20 cellular contexts compared by ENCODE assay signal in genomic region chr9:99509900-99510299, GRCh38.
DNase-seq lines count a peak whose midpoint lies in the region; ATAC-seq and TF ChIP-seq lines count a peak whose summit lies in the region.
"Had no signal": no experiment of that assay in that cellular context is flagged by ENCODE, and none has a peak within 500 bp of the region (broad histone marks: within the 10 kb centered on the region; RNA-seq: fewer than 3 reads in every experiment).

No MANE protein-coding gene starts in this region.

- H3K9me2 ChIP-seq in DOHH2 (replicated peaks; ENCODE audit: control insufficient read depth, low read length), result no peaks in the 10 kb centered on the region
- no peaks in the 10 kb centered on the region for H3K9me2 ChIP-seq in SK-N-SH

- H3K27me3 ChIP-seq in DOHH2 (ENCODE audit: control insufficient read depth, low read length) (peaks cover 3% of the 10 kb centered on the region; the same call in 1 of the 2 replicates), SK-N-SH (ENCODE audit: insufficient read depth) (no peaks in the 10 kb centered on the region)
- no peaks in the 10 kb centered on the region for H3K27me3 ChIP-seq in CD8-positive, alpha-beta memory T cell (ENCODE audit: insufficient read depth, low read length, poor library complexity, severe bottlenecking)

- peak; percentile 17; the same call in 1 of the 2 replicates for TF ChIP-seq RAD21 in SK-N-SH (IDR thresholded peaks at IDR 0.05; ENCODE audit: low read length)

- no peaks in the 10 kb centered on the region for H3K36me3 ChIP-seq in DOHH2 (ENCODE audit: control insufficient read depth, low read length)
- H3K36me3 ChIP-seq in SK-N-SH (replicated peaks in 1 of 2; ENCODE audit: control insufficient read depth in 1 of 2, insufficient read depth in 2 of 2, low read length in 1 of 2), result no peaks in the 10 kb centered on the region
- no peaks in the 10 kb centered on the region for H3K36me3 ChIP-seq in CD8-positive, alpha-beta memory T cell (ENCODE audit: insufficient read depth, low read length)

- H3K9me3 ChIP-seq in DOHH2 (ENCODE audit: control insufficient read depth, insufficient read depth, low read length) (no peaks in the 10 kb centered on the region), SK-N-SH (no peaks in the 10 kb centered on the region)
- H3K9me3 ChIP-seq in CD8-positive, alpha-beta memory T cell (ENCODE audit: low read length), result no peaks in the 10 kb centered on the region
- H3K9me3 ChIP-seq: A549 had no signal

- H3K27ac ChIP-seq in DOHH2 (ENCODE audit: low read depth, low read length) (no peak overlapping the region), SK-N-SH (ENCODE audit: low read depth in 2 of 2, low read length in 1 of 2) (peak overlapping the region in 1 of 2 experiments; percentile 94; a peak in 2 of 4 replicates)
- no peak overlapping the region for H3K27ac ChIP-seq in CD8-positive, alpha-beta memory T cell (ENCODE audit: low read depth, low read length)
- H3K27ac ChIP-seq: A549, SK-N-MC had no signal

- CTCF ChIA-PET in SK-N-SH (lab: Yijun Ruan, JAX), result interaction anchor here (1.1 to 1.5 kb wide), 3 partner anchors 31 to 91 kb away, joined by 3 to 5 read pairs (median 4); no protein-coding TSS in a partner anchor
- CTCF ChIA-PET in CD8-positive, alpha-beta memory T cell (lab: Charles Lee), result no interaction called here
- CTCF ChIA-PET in activated naive CD4-positive, alpha-beta T cell treated with anti-CD3 and anti-CD28 coated beads, Interleukin-2, amount 10 ng/mL, durations not matched to agents 7 days and 5 days (lab: Charles Lee), result interaction anchor here (0.7 kb wide), 1 partner anchor 11 kb away, joined by 3 read pairs; no protein-coding TSS in a partner anchor
- CTCF ChIA-PET in activated CD4-positive, alpha-beta T cell treated with anti-CD3 and anti-CD28 coated beads for 36 hours (lab: Charles Lee), result no interaction called here

- H3K4me3 Mint-ChIP-seq in naive B cell, result peak overlapping the region in 7 of 8 donors; percentile 37 to 84 (median 74)
- H3K4me3 Mint-ChIP-seq in CD8-positive, alpha-beta memory T cell, result no peak overlapping the region
- no peak overlapping the region for H3K4me3 Mint-ChIP-seq in activated naive CD4-positive, alpha-beta T cell treated with anti-CD3 and anti-CD28 coated beads, Interleukin-2, amount 10 ng/mL, durations not matched to agents 7 days and 5 days
- no peak overlapping the region for H3K4me3 Mint-ChIP-seq in activated CD4-positive, alpha-beta T cell treated with anti-CD3 and anti-CD28 coated beads for 36 hours
- H3K4me3 Mint-ChIP-seq: CD4-positive, CD25-positive, alpha-beta regulatory T cell; T-helper 1 cell treated with Interleukin-12 subunit alpha and Interleukin-12 subunit beta and Interleukin-4 antibody, amounts not matched to agents 30 μg/mL and 1 μg/mL, for 36 hours had no signal

- peak; percentile 48 for DNase-seq in SK-N-SH
- DNase-seq in naive B cell, result peak; percentile 50
- no peak for DNase-seq in CD8-positive, alpha-beta memory T cell
- no peak for DNase-seq in activated naive CD4-positive, alpha-beta T cell treated with anti-CD3 and anti-CD28 coated beads, Interleukin-2, amount 10 ng/mL, durations not matched to agents 7 days and 5 days
- DNase-seq in LoVo (ENCODE audit: low spot score), result no peak
- DNase-seq in activated CD4-positive, alpha-beta T cell treated with anti-CD3 and anti-CD28 coated beads for 36 hours, result no peak
- DNase-seq: Calu3; CD4-positive, CD25-positive, alpha-beta regulatory T cell; DMS53; GOT3; KBM-7; NCI-H1436 treated with DMSO at 0.1 percent for 48 hours; NCI-H2081 had no signal

- intact Hi-C loops in activated CD4-positive, alpha-beta T cell treated with anti-CD3 and anti-CD28 coated beads for 36 hours (cut with DNase I, micrococcal nuclease), result no loop called here

- H3K27ac Mint-ChIP-seq in naive B cell, result peak overlapping the region in 5 of 6 donors; percentile 17 to 84 (median 64)
- H3K27ac Mint-ChIP-seq in CD8-positive, alpha-beta memory T cell, result no peak overlapping the region
- H3K27ac Mint-ChIP-seq in activated naive CD4-positive, alpha-beta T cell treated with anti-CD3 and anti-CD28 coated beads, Interleukin-2, amount 10 ng/mL, durations not matched to agents 7 days and 5 days, result no peak overlapping the region
- H3K27ac Mint-ChIP-seq in activated CD4-positive, alpha-beta T cell treated with anti-CD3 and anti-CD28 coated beads for 36 hours, result no peak overlapping the region
- H3K27ac Mint-ChIP-seq: CD4-positive, CD25-positive, alpha-beta regulatory T cell; T-helper 1 cell treated with Interleukin-12 subunit alpha and Interleukin-12 subunit beta and Interleukin-4 antibody, amounts not matched to agents 30 μg/mL and 1 μg/mL, for 36 hours had no signal

- POLR2A ChIA-PET in SK-N-SH (lab: Yijun Ruan, JAX), result interaction anchor here (0.7 kb wide), 1 partner anchor 112 kb away, joined by 3 read pairs; no protein-coding TSS in a partner anchor
- POLR2A ChIA-PET in CD8-positive, alpha-beta memory T cell (lab: Charles Lee), result no interaction called here
- POLR2A ChIA-PET in activated CD4-positive, alpha-beta T cell treated with anti-CD3 and anti-CD28 coated beads for 36 hours (lab: Charles Lee), result no interaction called here

- no peak overlapping the region for H2AFZ ChIP-seq in SK-N-SH (ENCODE audit: low read depth)

- no peaks in the 10 kb centered on the region for H3K36me3 Mint-ChIP-seq in naive B cell
- no peaks in the 10 kb centered on the region for H3K36me3 Mint-ChIP-seq in CD8-positive, alpha-beta memory T cell
- no peaks in the 10 kb centered on the region for H3K36me3 Mint-ChIP-seq in activated naive CD4-positive, alpha-beta T cell treated with anti-CD3 and anti-CD28 coated beads, Interleukin-2, amount 10 ng/mL, durations not matched to agents 7 days and 5 days
- H3K36me3 Mint-ChIP-seq in activated CD4-positive, alpha-beta T cell treated with anti-CD3 and anti-CD28 coated beads for 36 hours (ENCODE audit: low read depth), result no peaks in the 10 kb centered on the region
- H3K36me3 Mint-ChIP-seq: CD4-positive, CD25-positive, alpha-beta regulatory T cell had no signal

- no peaks in the 10 kb centered on the region for H3K27me3 Mint-ChIP-seq in naive B cell
- peaks cover 0 to 4% of the 10 kb centered on the region in 2 donors for H3K27me3 Mint-ChIP-seq in CD8-positive, alpha-beta memory T cell
- peaks cover 15% of the 10 kb centered on the region for H3K27me3 Mint-ChIP-seq in activated naive CD4-positive, alpha-beta T cell treated with anti-CD3 and anti-CD28 coated beads, Interleukin-2, amount 10 ng/mL, durations not matched to agents 7 days and 5 days
- H3K27me3 Mint-ChIP-seq in activated CD4-positive, alpha-beta T cell treated with anti-CD3 and anti-CD28 coated beads for 36 hours, result peaks cover 10% of the 10 kb centered on the region

- peaks cover 0 to 1% (median 0%) of the 10 kb centered on the region in 7 donors for H3K9me3 Mint-ChIP-seq in naive B cell
- no peaks in the 10 kb centered on the region for H3K9me3 Mint-ChIP-seq in CD8-positive, alpha-beta memory T cell
- no peaks in the 10 kb centered on the region for H3K9me3 Mint-ChIP-seq in activated naive CD4-positive, alpha-beta T cell treated with anti-CD3 and anti-CD28 coated beads, Interleukin-2, amount 10 ng/mL, durations not matched to agents 7 days and 5 days
- no peaks in the 10 kb centered on the region for H3K9me3 Mint-ChIP-seq in activated CD4-positive, alpha-beta T cell treated with anti-CD3 and anti-CD28 coated beads for 36 hours (ENCODE audit: low read depth)
- H3K9me3 Mint-ChIP-seq: T-helper 1 cell treated with Interleukin-12 subunit alpha and Interleukin-12 subunit beta and Interleukin-4 antibody, amounts not matched to agents 30 μg/mL and 1 μg/mL, for 36 hours had no signal

- ATAC-seq in GM19351 (IDR thresholded peaks at IDR 0.05; ENCODE audit: unreplicated experiment) (peak; percentile 35), naive B cell (ENCODE audit: low read depth in 2 of 2) (peak; percentile 86)
- ATAC-seq in activated CD4-positive, alpha-beta T cell treated with anti-CD3 and anti-CD28 coated beads for 36 hours, result no peak
- ATAC-seq: A549, Panc1, Right ventricle myocardium inferior had no signal

- WGBS in SK-N-SH (ENCODE audit: low lambda C conversion rate), result 29% methylated on average over 4 of the region's 4 CpGs

- H4K20me1 ChIP-seq in DOHH2 (ENCODE audit: control insufficient read depth, insufficient read depth, low read depth, low read length) (no peaks in the 10 kb centered on the region), SK-N-SH (ENCODE audit: insufficient read depth) (no peaks in the 10 kb centered on the region)

- peaks cover 15% of the 10 kb centered on the region for H3K4me1 ChIP-seq in DOHH2 (ENCODE audit: control insufficient read depth, low read length)
- peaks cover 0 to 17% of the 10 kb centered on the region in 2 experiments; a peak in 2 of 4 replicates for H3K4me1 ChIP-seq in SK-N-SH (ENCODE audit: control insufficient read depth in 1 of 2, insufficient read depth in 2 of 2, low read depth in 1 of 2, low read length in 1 of 2)
- H3K4me1 ChIP-seq in CD8-positive, alpha-beta memory T cell (ENCODE audit: insufficient read depth, low read length), result no peaks in the 10 kb centered on the region
- H3K4me1 ChIP-seq: A549 had no signal

- H3K4me1 Mint-ChIP-seq in naive B cell, result peaks cover 33 to 47% (median 40%) of the 10 kb centered on the region in 3 donors
- no peaks in the 10 kb centered on the region for H3K4me1 Mint-ChIP-seq in CD8-positive, alpha-beta memory T cell
- H3K4me1 Mint-ChIP-seq in activated naive CD4-positive, alpha-beta T cell treated with anti-CD3 and anti-CD28 coated beads, Interleukin-2, amount 10 ng/mL, durations not matched to agents 7 days and 5 days, result no peaks in the 10 kb centered on the region
- no peaks in the 10 kb centered on the region for H3K4me1 Mint-ChIP-seq in activated CD4-positive, alpha-beta T cell treated with anti-CD3 and anti-CD28 coated beads for 36 hours
- H3K4me1 Mint-ChIP-seq: CD4-positive, CD25-positive, alpha-beta regulatory T cell had no signal

- no peaks in the 10 kb centered on the region for H3F3A ChIP-seq in DOHH2 (ENCODE audit: control insufficient read depth, insufficient read depth)
- H3F3A ChIP-seq in SK-N-SH (replicated peaks; ENCODE audit: insufficient read depth), result no peaks in the 10 kb centered on the region

- no peak overlapping the region for H3K4me3 ChIP-seq in DOHH2 (ENCODE audit: low read length)
- H3K4me3 ChIP-seq in SK-N-SH (ENCODE audit: low read depth in 2 of 2, low read length in 1 of 2), result no peak overlapping the region
- no peak overlapping the region for H3K4me3 ChIP-seq in CD8-positive, alpha-beta memory T cell (ENCODE audit: low read length)
- H3K4me3 ChIP-seq: A549, SK-N-MC had no signal

- H3K79me2 ChIP-seq in DOHH2 (ENCODE audit: control insufficient read depth, low read length) (no peaks in the 10 kb centered on the region), SK-N-SH (ENCODE audit: insufficient read depth) (no peaks in the 10 kb centered on the region)

- peak; percentile 23 to 96; a peak in 3 of 4 replicates for TF ChIP-seq EP300 in SK-N-SH (IDR thresholded peaks at IDR 0.05; ENCODE audit: borderline replicate concordance in 1 of 2, low read depth in 1 of 2, low read length in 1 of 2)

- no peak for TF ChIP-seq CTCF in DOHH2 (IDR thresholded peaks at IDR 0.05; ENCODE audit: low read depth, low read length, poor library complexity, severe bottlenecking)
- TF ChIP-seq CTCF in SK-N-SH (IDR thresholded peaks at IDR 0.05), result no peak

- peak overlapping the region; percentile 18; the same call in 1 of the 2 replicates for H3K4me2 ChIP-seq in DOHH2 (ENCODE audit: low read length)
- no peak overlapping the region for H3K4me2 ChIP-seq in SK-N-SH
- H3K4me2 ChIP-seq: A549 had no signal

- no peak overlapping the region for H3K9ac ChIP-seq in SK-N-SH

Comparison
In these comparisons a context has a peak if more than half of its experiments do, and no peak if none do; other contexts are left out.
1. DNase-seq: peak in SK-N-SH (single experiment) and naive B cell (single experiment); none in CD8-positive, alpha-beta memory T cell (0 of 5), activated naive CD4-positive, alpha-beta T cell treated with anti-CD3 and anti-CD28 coated beads, Interleukin-2, amount 10 ng/mL, durations not matched to agents 7 days and 5 days (single experiment), LoVo (single experiment) and activated CD4-positive, alpha-beta T cell treated with anti-CD3 and anti-CD28 coated beads for 36 hours (single experiment).
2. H3K27ac Mint-ChIP-seq: peak in naive B cell (5 of 6); none in CD8-positive, alpha-beta memory T cell (0 of 8), activated naive CD4-positive, alpha-beta T cell treated with anti-CD3 and anti-CD28 coated beads, Interleukin-2, amount 10 ng/mL, durations not matched to agents 7 days and 5 days (single experiment) and activated CD4-positive, alpha-beta T cell treated with anti-CD3 and anti-CD28 coated beads for 36 hours (single experiment).
3. H3K4me3 Mint-ChIP-seq: peak in naive B cell (7 of 8); none in CD8-positive, alpha-beta memory T cell (0 of 7), activated naive CD4-positive, alpha-beta T cell treated with anti-CD3 and anti-CD28 coated beads, Interleukin-2, amount 10 ng/mL, durations not matched to agents 7 days and 5 days (single experiment) and activated CD4-positive, alpha-beta T cell treated with anti-CD3 and anti-CD28 coated beads for 36 hours (single experiment).
4. CTCF ChIA-PET loops: an anchor here in SK-N-SH (1.1 to 1.5 kb wide) and activated naive CD4-positive, alpha-beta T cell treated with anti-CD3 and anti-CD28 coated beads, Interleukin-2, amount 10 ng/mL, durations not matched to agents 7 days and 5 days (0.7 kb wide); none called in CD8-positive, alpha-beta memory T cell and activated CD4-positive, alpha-beta T cell treated with anti-CD3 and anti-CD28 coated beads for 36 hours.